ENCODE assay signal across 27 cellular contexts in genomic region chr1:7104053-7104738, GRCh38.
DNase-seq lines count a peak whose midpoint lies in the region; ATAC-seq, FAIRE-seq and TF ChIP-seq lines count a peak whose summit lies in the region.
"Had no signal": no experiment of that assay in that cellular context is flagged by ENCODE, and none has a peak within 500 bp of the region (broad histone marks: within the 10 kb centered on the region; RNA-seq: fewer than 3 reads in every experiment).

No MANE protein-coding gene starts in this region.

- no peaks in the 10 kb centered on the region for H3K36me3 Mint-ChIP-seq in activated T-cell treated with anti-CD3 and anti-CD28 coated beads, Interleukin-2, amount 50 U/mL, for 72 hours (ENCODE audit: insufficient read depth in 2 of 2)
- H3K36me3 Mint-ChIP-seq: stimulated activated effector memory CD8-positive, alpha-beta T cell treated with anti-CD3 and anti-CD28 coated beads, Interleukin-12 subunit alpha, Interleukin-12 subunit beta, amount 100 ng/mL, for 72 hours had no signal

- no TSS peak for BruUV-seq in HepG2 (replicated peaks; lab: Mats Ljungman, UMichigan)

- no peak overlapping the region for H2AFZ ChIP-seq in HepG2 (ENCODE audit: low read length)

- intact Hi-C loops in HepG2 (cut with micrococcal nuclease; ENCODE audit: unreplicated experiment), result no loop called here
- intact Hi-C loops in right lobe of liver (cut with DNase I), result no loop called here
- intact Hi-C loops in left cardiac atrium (cut with DNase I), result no loop called here

- CTCF ChIA-PET in HepG2 (lab: Yijun Ruan, JAX; ENCODE audit: low intra/inter-chr PET ratio, low total read pairs), result no interaction called here

- H3K4me2 ChIP-seq in HepG2 (ENCODE audit: low read depth, low read length), result no peak overlapping the region

- H3K27me3 Mint-ChIP-seq in activated T-cell treated with anti-CD3 and anti-CD28 coated beads, Interleukin-2, amount 50 U/mL, for 72 hours (ENCODE audit: low read depth), result peaks cover 10% of the 10 kb centered on the region

- TF ChIP-seq CTCF in HepG2 (CRISPR knock-in tag; IDR thresholded peaks at IDR 0.05) (no peak), right lobe of liver (IDR thresholded peaks at IDR 0.05) (no peak), fibroblast of mammary gland (conservative IDR thresholded peaks at IDR 0.05; ENCODE audit: control insufficient read depth, insufficient read depth, low read depth, low read length) (no peak)

- TF ChIP-seq EP300 in HepG2 (IDR thresholded peaks at IDR 0.05; ENCODE audit: low read depth in 2 of 2, low read length in 2 of 2) (no peak), HepG2 (CRISPR knock-in tag; IDR thresholded peaks at IDR 0.05; ENCODE audit: borderline replicate concordance) (no peak)

- H3K36me3 ChIP-seq in HepG2 (replicated peaks in 1 of 2; ENCODE audit: control insufficient read depth in 1 of 2, insufficient read depth in 2 of 2, low read length in 2 of 2) (no peaks in the 10 kb centered on the region), right lobe of liver (no peaks in the 10 kb centered on the region)
- H3K36me3 ChIP-seq: upper lobe of left lung had no signal

- no peaks in the 10 kb centered on the region for H3K4me1 ChIP-seq in HepG2 (ENCODE audit: insufficient read depth, low read length)
- H3K4me1 ChIP-seq in right lobe of liver, result peaks cover 0 to 18% (median 0%) of the 10 kb centered on the region in 4 donors
- H3K4me1 ChIP-seq: upper lobe of left lung had no signal

- no peak overlapping the region for H3K27ac Mint-ChIP-seq in activated T-cell treated with anti-CD3 and anti-CD28 coated beads, Interleukin-2, amount 50 U/mL, for 72 hours
- H3K27ac Mint-ChIP-seq: B cell; IgD-negative memory B cell; stimulated activated effector memory CD8-positive, alpha-beta T cell treated with anti-CD3 and anti-CD28 coated beads, Interleukin-12 subunit alpha, Interleukin-12 subunit beta, amount 100 ng/mL, for 72 hours had no signal

- no peak for ATAC-seq in HepG2
- no peak for ATAC-seq in right lobe of liver
- ATAC-seq in activated T-cell treated with anti-CD3 and anti-CD28 coated beads, Interleukin-2, amount 50 U/mL, for 72 hours (replicated peaks in 1 of 2), result no peak
- no peak for ATAC-seq in left cardiac atrium
- ATAC-seq: sciatic nerve; stimulated activated effector memory CD8-positive, alpha-beta T cell treated with anti-CD3 and anti-CD28 coated beads, Interleukin-12 subunit alpha, Interleukin-12 subunit beta, amount 100 ng/mL, for 72 hours had no signal

- no peak for TF ChIP-seq RAD21 in HepG2 (CRISPR knock-in tag; IDR thresholded peaks at IDR 0.05)

- 0 out of 2 replicates have a peak, but pooled peaks cover 4% of the 10 kb centered on the region for H3K9me3 ChIP-seq in HepG2 (ENCODE audit: low read length)
- no peaks in the 10 kb centered on the region for H3K9me3 ChIP-seq in right lobe of liver
- H3K9me3 ChIP-seq: upper lobe of left lung had no signal

- H3K4me3 ChIP-seq in HepG2 (replicated peaks in 1 of 3; ENCODE audit: insufficient read depth in 1 of 3, low read depth in 2 of 3, low read length in 3 of 3) (no peak overlapping the region), right lobe of liver (no peak overlapping the region), fibroblast of mammary gland (ENCODE audit: control insufficient read depth, low read depth, low read length) (no peak overlapping the region)
- H3K4me3 ChIP-seq: upper lobe of left lung had no signal

- H3K79me2 ChIP-seq in HepG2 (ENCODE audit: insufficient read depth, low read length), result no peaks in the 10 kb centered on the region

- H4K20me1 ChIP-seq in HepG2 (ENCODE audit: insufficient read depth, low read length), result no peaks in the 10 kb centered on the region

- peaks cover 0 to 2% of the 10 kb centered on the region in 2 donors for H3K9me3 Mint-ChIP-seq in activated T-cell treated with anti-CD3 and anti-CD28 coated beads, Interleukin-2, amount 50 U/mL, for 72 hours
- H3K9me3 Mint-ChIP-seq: neural crest cell; stimulated activated effector memory CD8-positive, alpha-beta T cell treated with anti-CD3 and anti-CD28 coated beads, Interleukin-12 subunit alpha, Interleukin-12 subunit beta, amount 100 ng/mL, for 72 hours had no signal

- no peak overlapping the region for H3K4me3 Mint-ChIP-seq in activated T-cell treated with anti-CD3 and anti-CD28 coated beads, Interleukin-2, amount 50 U/mL, for 72 hours
- H3K4me3 Mint-ChIP-seq: B cell; IgD-negative memory B cell; neural crest cell; stimulated activated effector memory CD8-positive, alpha-beta T cell treated with anti-CD3 and anti-CD28 coated beads, Interleukin-12 subunit alpha, Interleukin-12 subunit beta, amount 100 ng/mL, for 72 hours had no signal

- DNase-seq in HepG2 (ENCODE audit: low spot score), result no peak
- DNase-seq in right lobe of liver, result no peak
- peak; percentile 92 for DNase-seq in NCI-H2171 treated with DMSO at 0.1 percent for 48 hours (lab: John Stamatoyannopoulos, UW)
- DNase-seq in fibroblast of mammary gland (ENCODE audit: low read depth), result peak; percentile 8
- DNase-seq in NCI-H1694 (lab: John Stamatoyannopoulos, UW), result no peak
- DNase-seq in activated T-cell treated with anti-CD3 and anti-CD28 coated beads, Interleukin-2, amount 50 U/mL, for 72 hours, result no peak
- DNase-seq in left cardiac atrium, result no peak
- DNase-seq in activated T-cell treated with anti-CD3 and anti-CD28 coated beads, Interleukin-2, amount 50 U/mL, for 1 hour, result no peak
- DNase-seq: activated CD4-positive, alpha-beta T cell treated with anti-CD3 and anti-CD28 coated beads, Interleukin-2, amount 50 U/mL, for 1 hour; activated naive CD4-positive, alpha-beta T cell treated with anti-CD3 and anti-CD28 coated beads, Interleukin-2, amount 50 U/mL, for 16 hours; amygdala; effector CD4-positive, alpha-beta T cell; NCI-H1105; NCI-H2029 treated with DMSO at 0.1 percent for 48 hours; SIG-M5; stimulated activated CD4-positive, alpha-beta T cell treated with anti-CD3 and anti-CD28 coated beads, Interleukin-12 subunit alpha, Interleukin-12 subunit beta, amount 100 ng/mL, for 4 hours; stimulated activated CD4-positive, alpha-beta T cell treated with anti-CD3 and anti-CD28 coated beads, Interleukin-4, amount 100 ng/mL, for 1 hour; substantia nigra; SW 1271; T-helper 9 cell; upper lobe of left lung had no signal

- H3K27ac ChIP-seq in HepG2 (ENCODE audit: extremely low read length, insufficient read depth, low read length) (no peak overlapping the region), right lobe of liver (no peak overlapping the region)
- H3K27ac ChIP-seq: upper lobe of left lung had no signal

- H3K4me1 Mint-ChIP-seq in activated T-cell treated with anti-CD3 and anti-CD28 coated beads, Interleukin-2, amount 50 U/mL, for 72 hours (ENCODE audit: low read depth), result no peaks in the 10 kb centered on the region
- H3K4me1 Mint-ChIP-seq: B cell; IgD-negative memory B cell; stimulated activated effector memory CD8-positive, alpha-beta T cell treated with anti-CD3 and anti-CD28 coated beads, Interleukin-12 subunit alpha, Interleukin-12 subunit beta, amount 100 ng/mL, for 72 hours had no signal

- TF ChIP-seq POLR2A in HepG2 (IDR thresholded peaks at IDR 0.05; ENCODE audit: insufficient read depth in 1 of 2, low read depth in 2 of 2, low read length in 2 of 2), result no peak
- no peak for TF ChIP-seq POLR2A in right lobe of liver (IDR thresholded peaks at IDR 0.05)

- H3K9ac ChIP-seq in HepG2 (ENCODE audit: insufficient read depth, low read depth, low read length), result no peak overlapping the region

- POLR2A ChIA-PET in HepG2 (lab: Yijun Ruan, JAX), result no interaction called here

- WGBS in HepG2 (ENCODE audit: low lambda C conversion rate), result 14% methylated on average over 4 of the region's 4 CpGs
- 33% methylated on average over 2 of the region's 4 CpGs for WGBS in right lobe of liver (ENCODE audit: insufficient coverage, low coverage, low lambda C conversion rate, missing lambda C conversion rate)

- H3K27me3 ChIP-seq in HepG2 (ENCODE audit: control insufficient read depth in 1 of 2, insufficient read depth in 2 of 2, low read length in 2 of 2) (peaks cover 0 to 6% of the 10 kb centered on the region in 2 experiments; a peak in 1 of 5 replicates), right lobe of liver (no peaks in the 10 kb centered on the region)
- H3K27me3 ChIP-seq: upper lobe of left lung had no signal

- in situ Hi-C loops in HepG2 (cut with HindIII; ENCODE audit: extremely low pct_ligation_motif_present, low pct_unique_long_range_greater_than_20kb), result no loop called here

- peak; percentile 39 for FAIRE-seq in HepG2 (lab: Jason Lieb, UNC)
- FAIRE-seq: colon had no signal

TF ChIP-seq in HepG2, 621 proteins besides CTCF, POLR2A, EP300 and RAD21 (continues in another document):
- TF ChIP-seq PHF20 (CRISPR knock-in tag; IDR thresholded peaks at IDR 0.05) (no peak), FOXA1 (IDR thresholded peaks at IDR 0.05) (peak; percentile 46), FOXA1 (CRISPR knock-in tag; IDR thresholded peaks at IDR 0.05) (no peak)
- TF ChIP-seq, protein P1, sequence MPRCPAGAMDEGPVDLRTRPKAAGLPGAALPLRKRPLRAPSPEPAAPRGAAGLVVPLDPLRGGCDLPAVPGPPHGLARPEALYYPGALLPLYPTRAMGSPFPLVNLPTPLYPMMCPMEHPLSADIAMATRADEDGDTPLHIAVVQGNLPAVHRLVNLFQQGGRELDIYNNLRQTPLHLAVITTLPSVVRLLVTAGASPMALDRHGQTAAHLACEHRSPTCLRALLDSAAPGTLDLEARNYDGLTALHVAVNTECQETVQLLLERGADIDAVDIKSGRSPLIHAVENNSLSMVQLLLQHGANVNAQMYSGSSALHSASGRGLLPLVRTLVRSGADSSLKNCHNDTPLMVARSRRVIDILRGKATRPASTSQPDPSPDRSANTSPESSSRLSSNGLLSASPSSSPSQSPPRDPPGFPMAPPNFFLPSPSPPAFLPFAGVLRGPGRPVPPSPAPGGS (CRISPR knock-in tag; IDR thresholded peaks at IDR 0.05), result no peak
- TF ChIP-seq, protein P2, sequence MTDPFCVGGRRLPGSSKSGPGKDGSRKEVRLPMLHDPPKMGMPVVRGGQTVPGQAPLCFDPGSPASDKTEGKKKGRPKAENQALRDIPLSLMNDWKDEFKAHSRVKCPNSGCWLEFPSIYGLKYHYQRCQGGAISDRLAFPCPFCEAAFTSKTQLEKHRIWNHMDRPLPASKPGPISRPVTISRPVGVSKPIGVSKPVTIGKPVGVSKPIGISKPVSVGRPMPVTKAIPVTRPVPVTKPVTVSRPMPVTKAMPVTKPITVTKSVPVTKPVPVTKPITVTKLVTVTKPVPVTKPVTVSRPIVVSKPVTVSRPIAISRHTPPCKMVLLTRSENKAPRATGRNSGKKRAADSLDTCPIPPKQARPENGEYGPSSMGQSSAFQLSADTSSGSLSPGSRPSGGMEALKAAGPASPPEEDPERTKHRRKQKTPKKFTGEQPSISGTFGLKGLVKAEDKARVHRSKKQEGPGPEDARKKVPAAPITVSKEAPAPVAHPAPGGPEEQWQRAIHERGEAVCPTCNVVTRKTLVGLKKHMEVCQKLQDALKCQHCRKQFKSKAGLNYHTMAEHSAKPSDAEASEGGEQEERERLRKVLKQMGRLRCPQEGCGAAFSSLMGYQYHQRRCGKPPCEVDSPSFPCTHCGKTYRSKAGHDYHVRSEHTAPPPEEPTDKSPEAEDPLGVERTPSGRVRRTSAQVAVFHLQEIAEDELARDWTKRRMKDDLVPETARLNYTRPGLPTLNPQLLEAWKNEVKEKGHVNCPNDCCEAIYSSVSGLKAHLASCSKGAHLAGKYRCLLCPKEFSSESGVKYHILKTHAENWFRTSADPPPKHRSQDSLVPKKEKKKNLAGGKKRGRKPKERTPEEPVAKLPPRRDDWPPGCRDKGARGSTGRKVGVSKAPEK (CRISPR knock-in tag; IDR thresholded peaks at IDR 0.05; ENCODE audit: borderline replicate concordance), result no peak

Comparison
In these comparisons a context has a peak if more than half of its experiments do, and no peak if none do; other contexts are left out.
1. DNase-seq: peak in NCI-H2171 treated with DMSO at 0.1 percent for 48 hours (single experiment) and fibroblast of mammary gland (single experiment); none in HepG2 (single experiment), right lobe of liver (0 of 3), NCI-H1694 (single experiment), activated T-cell treated with anti-CD3 and anti-CD28 coated beads, Interleukin-2, amount 50 U/mL, for 72 hours (0 of 2), left cardiac atrium (single experiment) and activated T-cell treated with anti-CD3 and anti-CD28 coated beads, Interleukin-2, amount 50 U/mL, for 1 hour (single experiment).